In genomic region chr1:185316163-185317033, GRCh38 we compare ENCODE assay signal across 8 cellular contexts. TPM values are rescaled to one million over a fixed set of nuclear protein-coding genes. Genes with fewer than 3 reads are reported as not detected.
DNase-seq lines count a peak whose midpoint lies in the region; ATAC-seq and TF ChIP-seq lines count a peak whose summit lies in the region.

No MANE protein-coding gene starts in this region.

- TF ChIP-seq CTCF in GM12864 (IDR thresholded peaks at IDR 0.05; ENCODE audit: low read depth, low read length, missing control alignments) (no peak), adrenal gland (IDR thresholded peaks at IDR 0.05) (peak in 2 of 6 experiments; percentile 7 to 11), progenitor cell of endocrine pancreas (IDR thresholded peaks at IDR 0.05; ENCODE audit: unreplicated experiment) (no peak), upper lobe of right lung (IDR thresholded peaks at IDR 0.05) (peak; percentile 3)

- ATAC-seq in HG02588 (IDR thresholded peaks at IDR 0.05; ENCODE audit: unreplicated experiment) (peak; percentile 52), left cardiac atrium (peak; percentile 89 to 92), upper lobe of right lung (peak; percentile 80)

- H3K36me3 ChIP-seq in adrenal gland (replicated peaks in 1 of 2), result no peaks in the 10 kb centered on the region
- no peaks in the 10 kb centered on the region for H3K36me3 ChIP-seq in upper lobe of right lung

- intact Hi-C loops in adrenal gland (cut with DNase I), result loop anchor here in 1 of 2 donors (10.0 kb wide), 1 partner anchor 358 kb away; no protein-coding TSS in a partner anchor
- intact Hi-C loops in left cardiac atrium (cut with DNase I), result loop anchor here (5.0 to 10.0 kb wide), 4 partner anchors 168 to 361 kb away; no protein-coding TSS in a partner anchor
- intact Hi-C loops in upper lobe of right lung (cut with DNase I), result no loop called here

- peaks cover 40% of the 10 kb centered on the region for H3K4me1 Mint-ChIP-seq in progenitor cell of endocrine pancreas (ENCODE audit: low read depth)

- H3K36me3 Mint-ChIP-seq in progenitor cell of endocrine pancreas (ENCODE audit: insufficient read depth), result peaks cover 9% of the 10 kb centered on the region

- WGBS in adrenal gland, 4 donors, result 0% methylated on average over 17 to 88 of the region's 88 CpGs

- no peaks in the 10 kb centered on the region for H3K9me3 ChIP-seq in adrenal gland (replicated peaks in 1 of 3)
- H3K9me3 ChIP-seq in upper lobe of right lung, result no peaks in the 10 kb centered on the region

- peaks cover 12 to 50% of the 10 kb centered on the region in 2 donors for H3K4me1 ChIP-seq in adrenal gland (replicated peaks in 1 of 2)
- peaks cover 37% of the 10 kb centered on the region for H3K4me1 ChIP-seq in upper lobe of right lung

- no peaks in the 10 kb centered on the region for H3K27me3 Mint-ChIP-seq in progenitor cell of endocrine pancreas

- DNase-seq in GM12864 (ENCODE audit: low read depth) (no peak), NCI-H1048 (lab: John Stamatoyannopoulos, UW) (peak; percentile 91), T follicular helper cell (ENCODE audit: low read depth) (peak; percentile 88), adrenal gland (peak; percentile 89 to 98 (median 95)), left cardiac atrium (peak; percentile 96), progenitor cell of endocrine pancreas (ENCODE audit: low spot score, unreplicated experiment) (peak; percentile 88), upper lobe of right lung (peak; percentile 97)

- H3K4me3 Mint-ChIP-seq in progenitor cell of endocrine pancreas (ENCODE audit: low read depth), result peak overlapping the region; percentile 97

- H3K27ac ChIP-seq in adrenal gland (peak overlapping the region; percentile 91 to 98 (median 94)), upper lobe of right lung (peak overlapping the region; percentile 96)

- H3K27me3 ChIP-seq in adrenal gland (no peaks in the 10 kb centered on the region), upper lobe of right lung (no peaks in the 10 kb centered on the region)

- TF ChIP-seq POLR2A in adrenal gland (IDR thresholded peaks at IDR 0.05), result peak; percentile 40 to 42

- peaks cover 6% of the 10 kb centered on the region for H3K9me3 Mint-ChIP-seq in progenitor cell of endocrine pancreas (ENCODE audit: low read depth)

- peak overlapping the region; percentile 98 for H3K27ac Mint-ChIP-seq in progenitor cell of endocrine pancreas

- peak overlapping the region; percentile 86 for H3K4me3 ChIP-seq in GM12864 (ENCODE audit: low read depth, low read length)
- H3K4me3 ChIP-seq in adrenal gland, result peak overlapping the region; percentile 67 to 95 (median 90)
- H3K4me3 ChIP-seq in upper lobe of right lung, result peak overlapping the region; percentile 95

RNA-seq across cellular contexts. Expression of gene IVNS1ABP, which starts 0.6 kb away (rescaled TPM):
- total RNA-seq in adrenal gland (10 to 100 TPM; 20.4 to 60.1 (median 40.5) TPM), left cardiac atrium (10 to 100 TPM; 33.2 to 33.3 TPM), progenitor cell of endocrine pancreas (199 and 201 TPM in 2 replicates), upper lobe of right lung (88.6 TPM)
- 10 to 100 TPM; 30.2 to 58.6 (median 37.0) TPM for polyA plus RNA-seq in adrenal gland
